Comparison of ENCODE assay signal across 1 cellular context in genomic region chr2:108189316-108189715, GRCh38.
TF ChIP-seq lines count a peak whose summit lies in the region.

No MANE protein-coding gene starts in this region.

TF ChIP-seq in H1, 55 proteins besides CTCF, POLR2A, EP300 and RAD21:
- TF ChIP-seq TEAD4 (IDR thresholded peaks at IDR 0.05; ENCODE audit: low read depth, low read length) (no peak), JUN (IDR thresholded peaks at IDR 0.05; ENCODE audit: low read depth, low read length) (no peak), CREB1 (IDR thresholded peaks at IDR 0.05) (no peak), GTF2F1 (IDR thresholded peaks at IDR 0.05; ENCODE audit: borderline replicate concordance, low read depth, low read length) (no peak), SP1 (IDR thresholded peaks at IDR 0.05; ENCODE audit: low read depth, low read length) (no peak), RXRA (IDR thresholded peaks at IDR 0.05; ENCODE audit: insufficient read depth, low read depth, low read length) (no peak), HDAC2 (IDR thresholded peaks at IDR 0.05; ENCODE audit: borderline replicate concordance in 1 of 2, low read depth in 2 of 2, low read length in 2 of 2) (no peak)
